ENCODE assay signal across 24 cellular contexts in the genomic region with DNA sequence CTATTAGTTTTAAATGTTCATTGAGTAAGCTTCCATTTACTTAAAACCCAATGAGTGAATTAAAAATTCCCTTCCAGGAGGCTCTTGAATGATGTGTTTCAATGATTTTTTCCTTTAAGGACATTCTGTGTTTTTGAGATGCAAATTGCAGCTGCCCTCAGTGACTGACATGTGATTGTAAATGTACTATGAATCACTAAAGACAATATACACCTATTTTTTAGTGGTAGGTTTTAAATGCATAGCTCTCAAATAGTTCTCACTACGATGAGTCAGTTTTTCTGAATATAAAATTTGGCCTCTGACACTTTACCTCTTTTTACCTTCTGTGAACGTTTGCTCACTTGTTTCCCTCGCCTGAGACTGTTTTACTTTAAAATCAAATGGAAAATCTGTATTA.
"Had no signal": no experiment of that assay in that cellular context is flagged by ENCODE, and none has a peak within 500 bp of the region (broad histone marks: within the 10 kb centered on the region; RNA-seq: fewer than 3 reads in every experiment).

No MANE protein-coding gene starts in this region.

- H2AFZ ChIP-seq: PC-9 had no signal

- H3K4me2 ChIP-seq: PC-9, SK-N-SH had no signal

- H3K36me3 ChIP-seq: MG63, Peyer's patch had no signal

- DNase-seq: IMR-90, Karpas-422, KG1, MG63, NCI-H1092, NCI-H1105 treated with DMSO at 0.1 percent for 48 hours, NCI-H1417 treated with DMSO at 0.1 percent for 48 hours, NCI-H146, NCI-H1694 treated with DMSO at 0.1 percent for 48 hours, NCI-H1930, NCI-H2081, NCI-H2107, NCI-H226, NCI-H446, NCI-H510A, NCI-H524 treated with DMSO at 0.1 percent for 48 hours, NCI-H69, NCI-H774, PC-9, Peyer's patch, SHP77, SK-N-SH, SW 1271 had no signal

- H3K9me2 ChIP-seq: SK-N-SH had no signal

- H3K9ac ChIP-seq: SK-N-SH had no signal

- H3K27ac ChIP-seq: PC-9, Peyer's patch had no signal

- ATAC-seq: HepG2 had no signal

- H3K4me3 ChIP-seq: MG63, PC-9, Peyer's patch had no signal

- H3K4me1 ChIP-seq: Peyer's patch had no signal

- FAIRE-seq: HepG2 had no signal

- H3K9me3 ChIP-seq: MG63, Peyer's patch, SK-N-SH had no signal

- H3K27me3 ChIP-seq: Peyer's patch had no signal
